ENCODE assay signal across 15 cellular contexts in genomic region chr1:166808959-166809358, GRCh38. TPM values are rescaled to one million over a fixed set of nuclear protein-coding genes. Genes with fewer than 3 reads are reported as not detected.
DNase-seq lines count a peak whose midpoint lies in the region; ATAC-seq and TF ChIP-seq lines count a peak whose summit lies in the region.
"Had no signal": no experiment of that assay in that cellular context is flagged by ENCODE, and none has a peak within 500 bp of the region (broad histone marks: within the 10 kb centered on the region; RNA-seq: fewer than 3 reads in every experiment).

No MANE protein-coding gene starts in this region.

- H3K4me3 ChIP-seq in GM23338 (no peak overlapping the region), esophagus muscularis mucosa (no peak overlapping the region), neuronal stem cell (ENCODE audit: low read length in 2 of 2) (no peak overlapping the region)

- H3K27me3 ChIP-seq in GM23338 (ENCODE audit: insufficient read depth) (no peaks in the 10 kb centered on the region), esophagus muscularis mucosa (no peaks in the 10 kb centered on the region), neuronal stem cell (ENCODE audit: control insufficient read depth in 3 of 3, insufficient read depth in 3 of 3, low read depth in 1 of 3, low read length in 3 of 3) (no peaks in the 10 kb centered on the region)

- no peak overlapping the region for H3K9ac ChIP-seq in neuronal stem cell (ENCODE audit: low read depth, low read length, poor library complexity)

- H3K27ac Mint-ChIP-seq in GM23338, result no peak overlapping the region
- H3K27ac Mint-ChIP-seq: CD4-positive, alpha-beta memory T cell had no signal

- TF ChIP-seq POLR2A in esophagus muscularis mucosa (IDR thresholded peaks at IDR 0.05; ENCODE audit: low read depth), result no peak

- no peaks in the 10 kb centered on the region for H3K4me1 ChIP-seq in GM23338 (ENCODE audit: insufficient read depth)
- no peaks in the 10 kb centered on the region for H3K4me1 ChIP-seq in esophagus muscularis mucosa
- H3K4me1 ChIP-seq in neuronal stem cell (ENCODE audit: control insufficient read depth in 2 of 2, insufficient read depth in 1 of 2, low read depth in 1 of 2, low read length in 2 of 2), result peaks cover 0 to 9% of the 10 kb centered on the region in 2 donors

- DNase-seq in GM23338 (ENCODE audit: low spot score) (peak; percentile 26), M059J (ENCODE audit: low read depth) (peak; percentile 4), esophagus muscularis mucosa (ENCODE audit: extremely low spot score) (peak; percentile 62), neuronal stem cell (ENCODE audit: low spot score) (no peak), NCI-H345 treated with DMSO at 0.1 percent for 48 hours (lab: John Stamatoyannopoulos, UW; ENCODE audit: unreplicated experiment) (no peak)
- DNase-seq: C1 segment of cervical spinal cord; Calu3; CD4-positive, alpha-beta memory T cell; COR-L47; DMS53; DMS79 treated with DMSO at 0.1 percent for 48 hours; GF-D8; H7; HCEC 1CT had no signal

- no peak overlapping the region for H3K18ac ChIP-seq in neuronal stem cell (ENCODE audit: low read length)

- no peaks in the 10 kb centered on the region for H4K20me1 ChIP-seq in GM23338 (replicated peaks; ENCODE audit: insufficient read depth)

- H3K27me3 Mint-ChIP-seq in GM23338 (ENCODE audit: insufficient read depth, low read depth, poor library complexity), result no peaks in the 10 kb centered on the region

- H3K36me3 ChIP-seq in GM23338 (ENCODE audit: insufficient read depth), result no peaks in the 10 kb centered on the region
- no peaks in the 10 kb centered on the region for H3K36me3 ChIP-seq in esophagus muscularis mucosa
- H3K36me3 ChIP-seq in neuronal stem cell (replicated peaks in 1 of 2; ENCODE audit: control insufficient read depth in 2 of 2, insufficient read depth in 2 of 2, low read length in 2 of 2), result no peaks in the 10 kb centered on the region

- H3F3A ChIP-seq in GM23338 (replicated peaks; ENCODE audit: low read depth), result no peaks in the 10 kb centered on the region

- no peak overlapping the region for H2BK12ac ChIP-seq in neuronal stem cell (ENCODE audit: low read length)

- no peak for TF ChIP-seq EP300 in esophagus muscularis mucosa (IDR thresholded peaks at IDR 0.05)

- H3K9me2 ChIP-seq in GM23338 (ENCODE audit: insufficient read depth), result no peaks in the 10 kb centered on the region

- no peak overlapping the region for H3K14ac ChIP-seq in neuronal stem cell (ENCODE audit: low read length)

- no peak overlapping the region for H2AK5ac ChIP-seq in neuronal stem cell (ENCODE audit: low read depth, low read length)

- H4K91ac ChIP-seq in neuronal stem cell (ENCODE audit: low read depth, low read length, poor library complexity), result peak overlapping the region; percentile 77

- no peak overlapping the region for H3K4ac ChIP-seq in neuronal stem cell (ENCODE audit: low read length)

- H2AFZ ChIP-seq in GM23338, result no peak overlapping the region
- no peak overlapping the region for H2AFZ ChIP-seq in neuronal stem cell (ENCODE audit: low read length)

- intact Hi-C loops in esophagus muscularis mucosa (cut with DNase I), result no loop called here

- H4K8ac ChIP-seq in neuronal stem cell (ENCODE audit: low read depth, low read length), result no peak overlapping the region

- no peak overlapping the region for H2BK120ac ChIP-seq in neuronal stem cell (ENCODE audit: low read depth, low read length)

- WGBS in esophagus muscularis mucosa, result 96% methylated on average over 1 of the region's 2 CpGs
- WGBS in neuronal stem cell (ENCODE audit: extremely low coverage in 2 of 2, insufficient read length in 2 of 2, insufficient replicate concordance in 1 of 2), 2 donors, result no CpG with 5 or more reads among the region's 2 CpGs

- H3K23ac ChIP-seq in neuronal stem cell (ENCODE audit: low read depth, low read length, poor library complexity), result no peak overlapping the region

- H3K9me3 ChIP-seq in esophagus muscularis mucosa (no peaks in the 10 kb centered on the region), neuronal stem cell (replicated peaks in 1 of 2; ENCODE audit: control insufficient read depth in 2 of 2, insufficient read depth in 1 of 2, low read depth in 1 of 2, low read length in 2 of 2) (no peaks in the 10 kb centered on the region)

- H3K4me1 Mint-ChIP-seq in GM23338, result peaks cover 3% of the 10 kb centered on the region; the same call in 2 of the 3 replicates
- H3K4me1 Mint-ChIP-seq: CD4-positive, alpha-beta memory T cell had no signal

- no peak overlapping the region for H2BK5ac ChIP-seq in neuronal stem cell (ENCODE audit: low read length)

- no peaks in the 10 kb centered on the region for H3K36me3 Mint-ChIP-seq in GM23338 (ENCODE audit: low read depth)
- H3K36me3 Mint-ChIP-seq: CD4-positive, alpha-beta memory T cell had no signal

- H3K79me1 ChIP-seq in neuronal stem cell (ENCODE audit: low read depth, low read length), result no peaks in the 10 kb centered on the region

- no peaks in the 10 kb centered on the region for H3K79me2 ChIP-seq in GM23338 (replicated peaks; ENCODE audit: insufficient read depth)

- TF ChIP-seq CTCF in GM23338 (conservative IDR thresholded peaks at IDR 0.05; ENCODE audit: low read depth in 2 of 2) (no peak), esophagus muscularis mucosa (IDR thresholded peaks at IDR 0.05) (no peak)

- no peaks in the 10 kb centered on the region for H3K9me3 Mint-ChIP-seq in GM23338

- no peak overlapping the region for H3K4me3 Mint-ChIP-seq in GM23338
- H3K4me3 Mint-ChIP-seq: CD4-positive, alpha-beta memory T cell had no signal

- H3K4me2 ChIP-seq in GM23338, result no peak overlapping the region
- H3K4me2 ChIP-seq in neuronal stem cell (ENCODE audit: insufficient read depth, low read length, poor library complexity, severe bottlenecking), result no peak overlapping the region

- H2BK15ac ChIP-seq in neuronal stem cell (ENCODE audit: low read length), result no peak overlapping the region

- no peak for ATAC-seq in GM23338
- no peak for ATAC-seq in GM21515 (IDR thresholded peaks at IDR 0.05; ENCODE audit: unreplicated experiment)

- H3K27ac ChIP-seq in GM23338 (ENCODE audit: low read depth) (no peak overlapping the region), esophagus muscularis mucosa (replicated peaks in 1 of 4) (no peak overlapping the region), neuronal stem cell (replicated peaks; ENCODE audit: low read length) (no peak overlapping the region)

TF ChIP-seq in GM23338, 12 proteins besides CTCF, POLR2A, EP300 and RAD21:
- no peak for TF ChIP-seq NANOG (IDR thresholded peaks at IDR 0.05; ENCODE audit: borderline replicate concordance)
- no peak for TF ChIP-seq REST (IDR thresholded peaks at IDR 0.05; ENCODE audit: unreplicated experiment)
- no peak for TF ChIP-seq ZNF114 (CRISPR knock-in tag; IDR thresholded peaks at IDR 0.05)
- no peak for TF ChIP-seq POLR2AphosphoS5 (IDR thresholded peaks at IDR 0.05; ENCODE audit: low read depth)
- no peak for TF ChIP-seq ZNF331 (CRISPR knock-in tag; IDR thresholded peaks at IDR 0.05; ENCODE audit: low read depth)
- no peak for TF ChIP-seq ETS1 (IDR thresholded peaks at IDR 0.05)

RNA-seq across cellular contexts. Expression of gene POGK, which starts 30.3 kb away (rescaled TPM):
- 31.3 and 31.4 TPM in 2 replicates for total RNA-seq in GM23338 (2014; rRNA removed; shearing (Covaris generic))
- polyA plus RNA-seq in GM23338 (2016; fragmentation: Nextera tagmentation; extraction: Ambion mirVana), result 10.0 and 10.9 TPM in 2 replicates
- total RNA-seq in M059J (2014; rRNA removed; shearing (Covaris generic)), result 15.9 and 28.7 TPM in 2 replicates
- 10 to 100 TPM; 28.7 to 43.5 (median 36.4) TPM for total RNA-seq in esophagus muscularis mucosa
- polyA plus RNA-seq in neuronal stem cell (2013, experiment 1 of 2), result 31.1 TPM
- 31.9 TPM for polyA plus RNA-seq in neuronal stem cell (2013, experiment 2 of 2)

Comparison
In these comparisons a context has a peak if more than half of its experiments do, and no peak if none do; other contexts are left out.
1. DNase-seq: peak in GM23338 (single experiment), M059J (single experiment) and esophagus muscularis mucosa (single experiment); none in neuronal stem cell (single experiment) and NCI-H345 treated with DMSO at 0.1 percent for 48 hours (single experiment).